ENCODE assay signal across 1 cellular context in the genomic region with DNA sequence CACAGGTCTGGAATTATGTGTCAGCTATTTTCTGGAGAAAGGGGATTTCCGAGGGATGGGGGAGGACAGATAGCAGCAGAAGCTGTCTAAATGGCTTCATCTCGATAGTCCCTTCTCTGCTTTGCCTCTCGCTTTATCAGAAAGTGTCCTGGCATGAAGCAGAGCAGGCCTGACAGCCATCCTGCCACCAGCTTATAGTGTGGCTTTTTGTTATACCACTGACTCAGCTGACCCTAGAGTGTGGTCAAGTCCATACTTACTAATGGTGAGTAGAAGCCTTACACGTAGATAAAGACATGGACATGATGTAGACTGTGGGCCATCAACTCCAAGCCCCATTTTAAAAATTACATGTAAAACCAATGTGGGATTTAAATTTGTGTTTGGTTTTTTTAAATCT.
TF ChIP-seq lines count a peak whose summit lies in the region.

No MANE protein-coding gene starts in this region.

TF ChIP-seq in liver, 16 proteins besides CTCF, POLR2A, EP300 and RAD21 (continued from another document):
- TF ChIP-seq, protein P1, sequence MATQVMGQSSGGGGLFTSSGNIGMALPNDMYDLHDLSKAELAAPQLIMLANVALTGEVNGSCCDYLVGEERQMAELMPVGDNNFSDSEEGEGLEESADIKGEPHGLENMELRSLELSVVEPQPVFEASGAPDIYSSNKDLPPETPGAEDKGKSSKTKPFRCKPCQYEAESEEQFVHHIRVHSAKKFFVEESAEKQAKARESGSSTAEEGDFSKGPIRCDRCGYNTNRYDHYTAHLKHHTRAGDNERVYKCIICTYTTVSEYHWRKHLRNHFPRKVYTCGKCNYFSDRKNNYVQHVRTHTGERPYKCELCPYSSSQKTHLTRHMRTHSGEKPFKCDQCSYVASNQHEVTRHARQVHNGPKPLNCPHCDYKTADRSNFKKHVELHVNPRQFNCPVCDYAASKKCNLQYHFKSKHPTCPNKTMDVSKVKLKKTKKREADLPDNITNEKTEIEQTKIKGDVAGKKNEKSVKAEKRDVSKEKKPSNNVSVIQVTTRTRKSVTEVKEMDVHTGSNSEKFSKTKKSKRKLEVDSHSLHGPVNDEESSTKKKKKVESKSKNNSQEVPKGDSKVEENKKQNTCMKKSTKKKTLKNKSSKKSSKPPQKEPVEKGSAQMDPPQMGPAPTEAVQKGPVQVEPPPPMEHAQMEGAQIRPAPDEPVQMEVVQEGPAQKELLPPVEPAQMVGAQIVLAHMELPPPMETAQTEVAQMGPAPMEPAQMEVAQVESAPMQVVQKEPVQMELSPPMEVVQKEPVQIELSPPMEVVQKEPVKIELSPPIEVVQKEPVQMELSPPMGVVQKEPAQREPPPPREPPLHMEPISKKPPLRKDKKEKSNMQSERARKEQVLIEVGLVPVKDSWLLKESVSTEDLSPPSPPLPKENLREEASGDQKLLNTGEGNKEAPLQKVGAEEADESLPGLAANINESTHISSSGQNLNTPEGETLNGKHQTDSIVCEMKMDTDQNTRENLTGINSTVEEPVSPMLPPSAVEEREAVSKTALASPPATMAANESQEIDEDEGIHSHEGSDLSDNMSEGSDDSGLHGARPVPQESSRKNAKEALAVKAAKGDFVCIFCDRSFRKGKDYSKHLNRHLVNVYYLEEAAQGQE (IDR thresholded peaks at IDR 0.05), result no peak
- TF ChIP-seq YY1 (IDR thresholded peaks at IDR 0.05) (no peak), NR2F2 (IDR thresholded peaks at IDR 0.05) (no peak), TAF1 (conservative IDR thresholded peaks at IDR 0.05) (no peak), FOXA2 (IDR thresholded peaks at IDR 0.05) (no peak), FOXA1 (IDR thresholded peaks at IDR 0.05) (no peak), HNF4G (IDR thresholded peaks at IDR 0.05) (no peak)
